In the genomic region with DNA sequence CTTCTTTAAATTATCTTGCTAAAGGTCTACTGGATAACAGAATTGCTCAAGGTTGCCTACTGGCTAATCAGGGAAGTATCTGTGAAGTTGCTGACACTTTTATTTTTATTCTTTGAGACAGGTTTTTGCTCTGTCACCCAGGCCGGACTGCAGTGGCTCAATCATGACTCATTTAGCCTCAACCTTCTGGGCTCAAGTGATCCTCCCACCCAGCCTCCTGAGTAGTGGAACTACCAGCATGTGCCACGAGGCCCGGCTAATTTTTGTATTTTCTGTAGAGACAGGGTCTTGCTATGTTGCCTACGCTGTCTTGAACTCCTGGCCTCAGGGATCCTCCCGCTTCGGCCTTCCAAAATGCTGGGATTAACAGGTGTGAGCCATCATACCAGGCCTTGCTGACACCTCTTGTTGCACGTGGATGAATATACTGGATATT, we compare ENCODE assay signal across 9 cellular contexts. TPM values are rescaled to one million over a fixed set of nuclear protein-coding genes. Genes with fewer than 3 reads are reported as not detected.
DNase-seq lines count a peak whose midpoint lies in the region; ATAC-seq and FAIRE-seq lines count a peak whose summit lies in the region.
"Had no signal": no experiment of that assay in that cellular context is flagged by ENCODE, and none has a peak within 500 bp of the region (broad histone marks: within the 10 kb centered on the region; RNA-seq: fewer than 3 reads in every experiment).

No MANE protein-coding gene starts in this region.

- peak; percentile 90 for ATAC-seq in esophagus mucosa
- no peak for ATAC-seq in HG03565 (IDR thresholded peaks at IDR 0.05; ENCODE audit: unreplicated experiment)

- intact Hi-C loops in posterior vena cava (cut with DNase I): no loop called here

- DNase-seq in HCEC 1CT: peak; percentile 53
- DNase-seq in RCC 7860 (ENCODE audit: low spot score): peak; percentile 76
- peak; percentile 14 for DNase-seq in stimulated activated CD4-positive, alpha-beta T cell treated with anti-CD3 and anti-CD28 coated beads, Interleukin-1b, Interleukin-23, amount 100 ng/mL, for 48 hours
- no peak for DNase-seq in NCI-H446 (lab: John Stamatoyannopoulos, UW)
- no peak for DNase-seq in posterior vena cava (ENCODE audit: low spot score)
- DNase-seq: RPMI8226; stimulated activated naive CD4-positive, alpha-beta T cell had no signal

- FAIRE-seq in RCC 7860 (lab: Jason Lieb, UNC): peak; percentile 85

RNA-seq across cellular contexts. Expression of a gene that starts 43.1 kb away (rescaled TPM):
- total RNA-seq in esophagus mucosa: 54.6 TPM
- 100 to 1,000 TPM; 101 to 143 TPM for total RNA-seq in posterior vena cava

Comparison
In these comparisons a context has a peak if more than half of its experiments do, and no peak if none do; other contexts are left out.
1. DNase-seq: peak in HCEC 1CT (single experiment), RCC 7860 (single experiment) and stimulated activated CD4-positive, alpha-beta T cell treated with anti-CD3 and anti-CD28 coated beads, Interleukin-1b, Interleukin-23, amount 100 ng/mL, for 48 hours (single experiment); none in NCI-H446 (0 of 2) and posterior vena cava (single experiment).